9 cellular contexts compared by ENCODE assay signal in the genomic region with DNA sequence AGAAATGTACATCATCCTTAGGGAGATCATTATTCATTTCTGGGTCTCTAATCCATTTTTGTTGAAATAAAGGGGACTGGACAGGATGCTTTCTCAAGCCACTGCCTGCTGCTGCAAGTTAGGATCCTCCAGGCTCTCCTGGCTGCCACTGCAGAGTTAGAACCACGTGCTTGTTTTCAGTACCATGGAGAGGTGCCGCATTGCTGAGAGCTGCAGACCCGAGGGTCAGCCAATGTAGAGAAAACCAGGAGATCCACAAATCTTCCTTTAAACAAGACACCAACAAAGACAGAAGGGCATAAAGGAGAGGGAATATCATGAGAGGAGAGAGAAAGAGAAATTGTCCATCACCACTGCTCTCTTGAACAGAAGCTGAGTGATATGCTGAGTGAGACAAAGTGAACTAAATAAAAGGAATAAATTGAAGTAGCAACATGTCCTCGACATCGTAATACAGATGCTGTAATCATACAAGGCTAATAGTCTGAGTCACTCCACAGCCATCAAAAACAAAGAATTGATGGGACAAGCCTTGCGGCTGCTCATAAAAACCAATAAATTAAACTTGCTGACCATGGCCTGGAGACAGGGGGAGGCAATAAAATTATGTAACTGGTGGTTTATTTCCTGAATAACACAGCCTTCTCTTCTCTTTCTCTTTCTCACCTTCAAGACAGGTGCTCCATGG.
DNase-seq lines count a peak whose midpoint lies in the region; FAIRE-seq and TF ChIP-seq lines count a peak whose summit lies in the region.
"Had no signal": no experiment of that assay in that cellular context is flagged by ENCODE, and none has a peak within 500 bp of the region (broad histone marks: within the 10 kb centered on the region; RNA-seq: fewer than 3 reads in every experiment).

No MANE protein-coding gene starts in this region.

- no peak overlapping the region for H3K27ac ChIP-seq in astrocyte (ENCODE audit: low read depth, low read length)
- H3K27ac ChIP-seq: heart right ventricle had no signal

- DNase-seq in COLO829 (ENCODE audit: low spot score) (peak; percentile 2), HT1080 (ENCODE audit: low read depth) (peak; percentile 10), astrocyte (ENCODE audit: low read depth) (peak; percentile 13), left kidney (ENCODE audit: low read depth, low spot score) (peak; percentile 92), occipital lobe (lab: John Stamatoyannopoulos, UW) (no peak), superior temporal gyrus (ENCODE audit: extremely low spot score) (no peak), GOT3 (lab: John Stamatoyannopoulos, UW) (no peak), NCI-H82 treated with DMSO at 0.1 percent for 48 hours (lab: John Stamatoyannopoulos, UW; ENCODE audit: unreplicated experiment) (no peak)

- no peak overlapping the region for H2AFZ ChIP-seq in astrocyte (ENCODE audit: low read depth, low read length)

- H3K36me3 ChIP-seq in astrocyte (ENCODE audit: insufficient read depth, low read length): no peaks in the 10 kb centered on the region
- H3K36me3 ChIP-seq: heart right ventricle had no signal

- FAIRE-seq in astrocyte (lab: Jason Lieb, UNC): no peak

- no peaks in the 10 kb centered on the region for H3K27me3 ChIP-seq in astrocyte (ENCODE audit: insufficient read depth, low read length)
- H3K27me3 ChIP-seq: heart right ventricle had no signal

- H3K9me3 ChIP-seq in astrocyte (ENCODE audit: insufficient read depth, low read depth, low read length): no peaks in the 10 kb centered on the region

- H3K36me3 Mint-ChIP-seq in astrocyte (ENCODE audit: low read depth, unreplicated experiment): no peaks in the 10 kb centered on the region

- H3K9me3 Mint-ChIP-seq in astrocyte (ENCODE audit: unreplicated experiment): no peaks in the 10 kb centered on the region

- H4K20me1 ChIP-seq in astrocyte (ENCODE audit: insufficient read depth, low read length): no peaks in the 10 kb centered on the region

- H3K4me2 ChIP-seq in astrocyte (ENCODE audit: low read length): no peak overlapping the region

- no peaks in the 10 kb centered on the region for H3K4me1 ChIP-seq in astrocyte (ENCODE audit: insufficient read depth, low read length)
- H3K4me1 ChIP-seq: heart right ventricle had no signal

- H3K79me2 ChIP-seq in astrocyte (ENCODE audit: insufficient read depth, low read length): no peaks in the 10 kb centered on the region

- H3K27me3 Mint-ChIP-seq in astrocyte (ENCODE audit: low read depth, unreplicated experiment): peaks cover 11% of the 10 kb centered on the region

- TF ChIP-seq CTCF in astrocyte (IDR thresholded peaks at IDR 0.05; ENCODE audit: insufficient read depth, low read depth, low read length): no peak

- H3K27ac Mint-ChIP-seq in astrocyte (ENCODE audit: unreplicated experiment): no peak overlapping the region

- no peak overlapping the region for H3K9ac ChIP-seq in astrocyte (ENCODE audit: low read length)

- no peak overlapping the region for H3K4me3 Mint-ChIP-seq in astrocyte (ENCODE audit: unreplicated experiment)

- no peak overlapping the region for H3K4me3 ChIP-seq in astrocyte (ENCODE audit: insufficient read depth, low read depth, low read length)
- H3K4me3 ChIP-seq: heart right ventricle had no signal

- peaks cover 3% of the 10 kb centered on the region for H3K4me1 Mint-ChIP-seq in astrocyte (ENCODE audit: low read depth, unreplicated experiment)

Comparison
In these comparisons a context has a peak if more than half of its experiments do, and no peak if none do; other contexts are left out.
1. DNase-seq: peak in COLO829 (single experiment), HT1080 (single experiment), astrocyte (single experiment) and left kidney (single experiment); none in occipital lobe (single experiment), superior temporal gyrus (single experiment), GOT3 (single experiment) and NCI-H82 treated with DMSO at 0.1 percent for 48 hours (single experiment).